ENCODE assay signal across 1 cellular context in genomic region chr14:64930085-64930843, GRCh38.
TF ChIP-seq lines count a peak whose summit lies in the region.

No MANE protein-coding gene starts in this region.

TF ChIP-seq in SK-N-SH, 30 proteins besides CTCF, POLR2A, EP300 and RAD21:
- TF ChIP-seq FOSL2 (IDR thresholded peaks at IDR 0.05; ENCODE audit: borderline replicate concordance, low read depth) = no peak
- no peak for TF ChIP-seq ELF1 (IDR thresholded peaks at IDR 0.05)
- TF ChIP-seq NRF1 (IDR thresholded peaks at IDR 0.05; ENCODE audit: low read depth, low read length) = no peak
- no peak for TF ChIP-seq TEAD4 (IDR thresholded peaks at IDR 0.05; ENCODE audit: borderline replicate concordance, insufficient read depth)
- no peak for TF ChIP-seq RCOR1 (IDR thresholded peaks at IDR 0.05; ENCODE audit: low read length)
